ENCODE assay signal across 11 cellular contexts in genomic region chr10:101611506-101611905, GRCh38. TPM values are rescaled to one million over a fixed set of nuclear protein-coding genes. Genes with fewer than 3 reads are reported as not detected.
A peak's percentile ranks its signal among the peaks of the same experiment; 100 is the strongest.
DNase-seq lines count a peak whose midpoint lies in the region; ATAC-seq, FAIRE-seq and TF ChIP-seq lines count a peak whose summit lies in the region.
"Had no signal": no experiment of that assay in that cellular context is flagged by ENCODE, and none has a peak within 500 bp of the region (broad histone marks: within the 10 kb centered on the region; RNA-seq: fewer than 3 reads in every experiment).

No MANE protein-coding gene starts in this region.

- DNase-seq in CD14-positive monocyte (ENCODE audit: low spot score) (no peak), GM23248 (peak; percentile 49), kidney (peak; percentile 56), RPMI8226 (no peak), NCI-H187 (lab: John Stamatoyannopoulos, UW) (no peak), occipital lobe (lab: John Stamatoyannopoulos, UW) (no peak)
- peak; percentile 31 for DNase-seq in activated CD4-positive, alpha-beta memory T cell treated with anti-CD3 and anti-CD28 coated beads, Interleukin-2, amount 10 ng/mL, durations not matched to agents 7 days and 5 days
- DNase-seq: NCI-H2171 treated with DMSO at 0.1 percent for 48 hours had no signal

- H4K20me1 ChIP-seq in GM23248 (ENCODE audit: insufficient read depth) = no peaks in the 10 kb centered on the region

- in situ Hi-C loops in GM23248 (cut with MboI) = no loop called here

- no peak overlapping the region for H3K4me3 Mint-ChIP-seq in CD14-positive monocyte
- H3K4me3 Mint-ChIP-seq in activated CD4-positive, alpha-beta memory T cell treated with anti-CD3 and anti-CD28 coated beads, Interleukin-2, amount 10 ng/mL, durations not matched to agents 7 days and 5 days = no peak overlapping the region

- peaks cover 58 to 80% of the 10 kb centered on the region in 2 donors for H3K36me3 Mint-ChIP-seq in CD14-positive monocyte
- H3K36me3 Mint-ChIP-seq in activated CD4-positive, alpha-beta memory T cell treated with anti-CD3 and anti-CD28 coated beads, Interleukin-2, amount 10 ng/mL, durations not matched to agents 7 days and 5 days (ENCODE audit: low read depth) = peaks cover 10% of the 10 kb centered on the region

- H3K79me2 ChIP-seq in GM23248 (ENCODE audit: insufficient read depth) = no peaks in the 10 kb centered on the region

- H3K4me2 ChIP-seq in GM23248 (ENCODE audit: unreplicated experiment) = no peak overlapping the region

- CTCF ChIA-PET in activated CD4-positive, alpha-beta memory T cell treated with anti-CD3 and anti-CD28 coated beads, Interleukin-2, amount 10 ng/mL, durations not matched to agents 7 days and 5 days (lab: Charles Lee) = interaction anchor here (1.8 kb wide), 1 partner anchor 8 kb away, joined by 7 read pairs; no protein-coding TSS in a partner anchor

- H3K27ac ChIP-seq in GM23248 (no peak overlapping the region), kidney (ENCODE audit: low read depth in 2 of 2, low read length in 2 of 2) (no peak overlapping the region)
- H3K27ac ChIP-seq: suprapubic skin had no signal

- TF ChIP-seq CTCF in CD14-positive monocyte (IDR thresholded peaks at IDR 0.05) = no peak
- no peak for TF ChIP-seq CTCF in kidney (IDR thresholded peaks at IDR 0.05; ENCODE audit: borderline replicate concordance, extremely low read depth, insufficient read depth)

- H3K4me3 ChIP-seq in GM23248 (no peak overlapping the region), kidney (ENCODE audit: low read length in 2 of 2) (no peak overlapping the region)
- H3K4me3 ChIP-seq: suprapubic skin had no signal

- H3K4me1 Mint-ChIP-seq in CD14-positive monocyte = peaks cover 8% of the 10 kb centered on the region
- peaks cover 9% of the 10 kb centered on the region for H3K4me1 Mint-ChIP-seq in activated CD4-positive, alpha-beta memory T cell treated with anti-CD3 and anti-CD28 coated beads, Interleukin-2, amount 10 ng/mL, durations not matched to agents 7 days and 5 days

- H3K9me2 ChIP-seq in GM23248 (ENCODE audit: insufficient read depth) = no peaks in the 10 kb centered on the region

- FAIRE-seq in kidney (lab: Jason Lieb, UNC) = no peak
- FAIRE-seq: HepG2 had no signal

- H3K9ac ChIP-seq in GM23248 = no peak overlapping the region
- no peak overlapping the region for H3K9ac ChIP-seq in kidney (ENCODE audit: low read length in 2 of 2)

- H3K27me3 ChIP-seq in GM23248 (replicated peaks; ENCODE audit: insufficient read depth) = no peaks in the 10 kb centered on the region
- H3K27me3 ChIP-seq: suprapubic skin had no signal

- peak overlapping the region in 4 of 7 donors; percentile 25 to 84 (median 48) for H3K27ac Mint-ChIP-seq in CD14-positive monocyte
- H3K27ac Mint-ChIP-seq in activated CD4-positive, alpha-beta memory T cell treated with anti-CD3 and anti-CD28 coated beads, Interleukin-2, amount 10 ng/mL, durations not matched to agents 7 days and 5 days = peak overlapping the region; percentile 65

- H3K9me3 Mint-ChIP-seq in CD14-positive monocyte = no peaks in the 10 kb centered on the region
- H3K9me3 Mint-ChIP-seq in activated CD4-positive, alpha-beta memory T cell treated with anti-CD3 and anti-CD28 coated beads, Interleukin-2, amount 10 ng/mL, durations not matched to agents 7 days and 5 days = no peaks in the 10 kb centered on the region

- no peak for ATAC-seq in GM21786 (IDR thresholded peaks at IDR 0.05; ENCODE audit: unreplicated experiment)
- ATAC-seq: HepG2 had no signal

- H3K4me1 ChIP-seq in GM23248 (ENCODE audit: insufficient read depth) = no peaks in the 10 kb centered on the region
- peaks cover 0 to 3% of the 10 kb centered on the region in 2 donors for H3K4me1 ChIP-seq in kidney (ENCODE audit: control insufficient read depth in 1 of 2, insufficient read depth in 1 of 2, low read depth in 1 of 2, low read length in 2 of 2)
- H3K4me1 ChIP-seq: suprapubic skin had no signal

- H3K9me3 ChIP-seq in GM23248 (ENCODE audit: low read depth) (no peaks in the 10 kb centered on the region), kidney (ENCODE audit: control insufficient read depth in 1 of 2, low read length in 2 of 2) (no peaks in the 10 kb centered on the region)
- H3K9me3 ChIP-seq: suprapubic skin had no signal

- peaks cover 0 to 3% (median 0%) of the 10 kb centered on the region in 3 donors for H3K27me3 Mint-ChIP-seq in CD14-positive monocyte (ENCODE audit: low read depth in 3 of 3)
- H3K27me3 Mint-ChIP-seq in activated CD4-positive, alpha-beta memory T cell treated with anti-CD3 and anti-CD28 coated beads, Interleukin-2, amount 10 ng/mL, durations not matched to agents 7 days and 5 days = no peaks in the 10 kb centered on the region

- H2AFZ ChIP-seq in GM23248 = no peak overlapping the region

- intact Hi-C loops in CD14-positive monocyte (cut with micrococcal nuclease) = no loop called here
- intact Hi-C loops in kidney (cut with DNase I) = no loop called here

- no peaks in the 10 kb centered on the region for H3F3A ChIP-seq in GM23248 (ENCODE audit: insufficient read depth)

- POLR2A ChIA-PET in activated CD4-positive, alpha-beta memory T cell treated with anti-CD3 and anti-CD28 coated beads, Interleukin-2, amount 10 ng/mL, durations not matched to agents 7 days and 5 days (lab: Charles Lee) = no interaction called here

- H3K36me3 ChIP-seq in GM23248 (ENCODE audit: low read depth) (no peaks in the 10 kb centered on the region; the same call in 1 of the 2 replicates), kidney (ENCODE audit: control insufficient read depth in 1 of 2, insufficient read depth in 2 of 2, low read length in 2 of 2) (peaks cover 25 to 37% of the 10 kb centered on the region in 2 donors)

- WGBS in GM23248 (ENCODE audit: low coverage in 1 of 2, low lambda C conversion rate in 2 of 2, missing lambda C conversion rate in 2 of 2), 2 experiments = 27 to 34% methylated on average over 9 of the region's 9 CpGs

RNA-seq across cellular contexts. Expression of gene DPCD, which starts 23.4 kb away (rescaled TPM):
- 10 to 100 TPM in 1 of 2 donors, 1 to 10 TPM in 1; 9.0 to 17.0 TPM for polyA plus RNA-seq in CD14-positive monocyte
- 29.2 and 57.9 TPM in 2 replicates for total RNA-seq in GM23248 (2014; rRNA removed; shearing (Covaris generic))
- polyA plus RNA-seq in GM23248 (2016; fragmentation: Nextera tagmentation; extraction: Ambion mirVana) = 59.9 and 65.6 TPM in 2 replicates
- total RNA-seq in activated CD4-positive, alpha-beta memory T cell treated with anti-CD3 and anti-CD28 coated beads, Interleukin-2, amount 10 ng/mL, durations not matched to agents 7 days and 5 days = 1 to 10 TPM; 4.1 to 5.2 TPM
- 26.4 TPM for total RNA-seq in kidney
- 63.1 TPM for polyA plus RNA-seq in kidney (ENCODE audit: insufficient read depth, low read depth, low replicate concordance)
- 12.5 TPM for total RNA-seq in occipital lobe

RNA-seq across cellular contexts. Expression of gene POLL, which starts 23.4 kb away (rescaled TPM):
- polyA plus RNA-seq in CD14-positive monocyte (10 to 100 TPM in 1 of 2 donors, 1 to 10 TPM in 1; 9.9 to 10.6 TPM), GM23248 (2016; fragmentation: Nextera tagmentation; extraction: Ambion mirVana) (11.5 and 12.1 TPM in 2 replicates), kidney (ENCODE audit: insufficient read depth, low read depth, low replicate concordance) (27.5 TPM)
- total RNA-seq in GM23248 (2014; rRNA removed; shearing (Covaris generic)) = 8.5 and 13.1 TPM in 2 replicates
- 10 to 100 TPM; 31.9 to 35.9 TPM for total RNA-seq in activated CD4-positive, alpha-beta memory T cell treated with anti-CD3 and anti-CD28 coated beads, Interleukin-2, amount 10 ng/mL, durations not matched to agents 7 days and 5 days
- total RNA-seq in kidney (35.2 TPM), occipital lobe (8.3 TPM)

Comparison
In these comparisons a context has a peak if more than half of its experiments do, and no peak if none do; other contexts are left out.
1. DNase-seq: peak in GM23248 (single experiment), activated CD4-positive, alpha-beta memory T cell treated with anti-CD3 and anti-CD28 coated beads, Interleukin-2, amount 10 ng/mL, durations not matched to agents 7 days and 5 days (single experiment) and kidney (single experiment); none in CD14-positive monocyte (single experiment), RPMI8226 (single experiment), NCI-H187 (0 of 2) and occipital lobe (single experiment).